ENCODE assay signal across 2 cellular contexts in the genomic region with DNA sequence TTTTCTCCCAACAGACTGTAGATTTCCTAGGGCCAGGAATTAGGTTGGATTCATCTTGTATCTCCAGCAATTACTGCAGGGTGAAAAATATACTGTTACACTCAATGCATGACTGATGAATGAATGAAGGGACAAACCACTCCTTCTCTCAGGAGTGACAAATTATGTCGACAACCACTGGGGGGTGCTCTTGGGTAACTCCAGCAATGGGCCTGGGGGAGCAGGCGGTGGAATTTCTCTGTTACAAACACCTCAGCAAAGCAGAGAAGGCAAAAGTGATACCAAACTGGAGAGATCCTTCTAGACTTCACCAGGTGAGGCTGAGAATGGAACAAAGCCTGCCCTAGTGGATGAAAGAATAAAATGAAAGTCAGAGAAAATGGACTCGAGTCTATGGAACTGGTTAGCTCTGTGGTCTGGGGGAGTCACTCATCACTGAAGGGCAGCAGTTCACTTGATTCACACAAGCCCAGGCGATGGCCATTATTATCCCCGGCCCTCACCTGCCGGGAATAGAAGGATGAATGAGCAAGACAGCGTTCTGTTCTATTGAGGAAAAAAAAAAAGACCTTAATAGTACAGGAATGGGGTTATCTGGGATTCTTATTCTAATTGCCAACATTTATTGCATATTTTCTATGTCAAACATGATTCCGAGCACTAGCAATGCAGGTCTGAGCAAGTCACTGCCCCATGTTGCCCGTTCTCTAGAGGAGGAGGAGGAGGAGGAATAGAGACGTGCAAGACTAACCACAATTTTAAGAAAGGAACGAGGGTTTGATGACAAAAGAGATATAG.
TF ChIP-seq lines count a peak whose summit lies in the region.

No MANE protein-coding gene starts in this region.

TF ChIP-seq in HepG2, 621 proteins besides CTCF, POLR2A, EP300 and RAD21:
- TF ChIP-seq, protein P1, sequence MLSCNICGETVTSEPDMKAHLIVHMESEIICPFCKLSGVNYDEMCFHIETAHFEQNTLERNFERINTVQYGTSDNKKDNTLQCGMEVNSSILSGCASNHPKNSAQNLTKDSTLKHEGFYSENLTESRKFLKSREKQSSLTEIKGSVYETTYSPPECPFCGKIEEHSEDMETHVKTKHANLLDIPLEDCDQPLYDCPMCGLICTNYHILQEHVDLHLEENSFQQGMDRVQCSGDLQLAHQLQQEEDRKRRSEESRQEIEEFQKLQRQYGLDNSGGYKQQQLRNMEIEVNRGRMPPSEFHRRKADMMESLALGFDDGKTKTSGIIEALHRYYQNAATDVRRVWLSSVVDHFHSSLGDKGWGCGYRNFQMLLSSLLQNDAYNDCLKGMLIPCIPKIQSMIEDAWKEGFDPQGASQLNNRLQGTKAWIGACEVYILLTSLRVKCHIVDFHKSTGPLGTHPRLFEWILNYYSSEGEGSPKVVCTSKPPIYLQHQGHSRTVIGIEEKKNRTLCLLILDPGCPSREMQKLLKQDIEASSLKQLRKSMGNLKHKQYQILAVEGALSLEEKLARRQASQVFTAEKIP (CRISPR knock-in tag; IDR thresholded peaks at IDR 0.05; ENCODE audit: borderline replicate concordance) = no peak
- TF ChIP-seq, protein P2, sequence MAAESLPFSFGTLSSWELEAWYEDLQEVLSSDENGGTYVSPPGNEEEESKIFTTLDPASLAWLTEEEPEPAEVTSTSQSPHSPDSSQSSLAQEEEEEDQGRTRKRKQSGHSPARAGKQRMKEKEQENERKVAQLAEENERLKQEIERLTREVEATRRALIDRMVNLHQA (CRISPR knock-in tag; IDR thresholded peaks at IDR 0.05) = no peak
- TF ChIP-seq SMAD1 (CRISPR knock-in tag; IDR thresholded peaks at IDR 0.05; ENCODE audit: borderline replicate concordance, low read depth) = no peak
- TF ChIP-seq ZNF256 (CRISPR knock-in tag; conservative IDR thresholded peaks at IDR 0.05) = no peak
- no peak for TF ChIP-seq IKZF1 (IDR thresholded peaks at IDR 0.05)
- TF ChIP-seq ZFYVE20 (CRISPR knock-in tag; IDR thresholded peaks at IDR 0.05; ENCODE audit: borderline replicate concordance, low read depth) = no peak
- TF ChIP-seq SETDB1 (CRISPR knock-in tag; IDR thresholded peaks at IDR 0.05; ENCODE audit: borderline replicate concordance) = no peak
- TF ChIP-seq STAG1 (CRISPR knock-in tag; IDR thresholded peaks at IDR 0.05) = peak; percentile 39; the same call in 1 of the 2 replicates
- no peak for TF ChIP-seq NFE2L1 (CRISPR knock-in tag; IDR thresholded peaks at IDR 0.05; ENCODE audit: borderline replicate concordance)
- peak; percentile 74 for TF ChIP-seq ZNF24 (IDR thresholded peaks at IDR 0.05)

TF ChIP-seq in H1, 55 proteins besides CTCF, POLR2A, EP300 and RAD21 (continued from another document):
- TF ChIP-seq RBBP5 (IDR thresholded peaks at IDR 0.05; ENCODE audit: borderline replicate concordance, low read depth, low read length) (no peak), BRCA1 (IDR thresholded peaks at IDR 0.05; ENCODE audit: low read depth, low read length) (no peak), RNF2 (IDR thresholded peaks at IDR 0.05; ENCODE audit: borderline replicate concordance, low read depth, low read length, missing control alignments, poor library complexity, severe bottlenecking) (no peak), SRF (IDR thresholded peaks at IDR 0.05; ENCODE audit: low read depth, low read length) (no peak), CEBPB (IDR thresholded peaks at IDR 0.05; ENCODE audit: low read depth, low read length) (no peak), POU5F1 (IDR thresholded peaks at IDR 0.05; ENCODE audit: low read depth, low read length) (0 out of 2 replicates have a peak, but pooled peaks have one; percentile 4), SIRT6 (IDR thresholded peaks at IDR 0.05; ENCODE audit: low read length) (no peak), SP2 (IDR thresholded peaks at IDR 0.05; ENCODE audit: low read length) (no peak), SP4 (IDR thresholded peaks at IDR 0.05; ENCODE audit: low read length) (no peak), TAF7 (optimal IDR thresholded peaks at IDR 0.05; ENCODE audit: borderline replicate concordance, low read depth, low read length) (no peak), TEAD4 (IDR thresholded peaks at IDR 0.05; ENCODE audit: low read depth, low read length) (peak; percentile 72; the same call in 1 of the 2 replicates), TAF1 (IDR thresholded peaks at IDR 0.05; ENCODE audit: low read depth, low read length) (no peak)
- TF ChIP-seq, protein P3, sequence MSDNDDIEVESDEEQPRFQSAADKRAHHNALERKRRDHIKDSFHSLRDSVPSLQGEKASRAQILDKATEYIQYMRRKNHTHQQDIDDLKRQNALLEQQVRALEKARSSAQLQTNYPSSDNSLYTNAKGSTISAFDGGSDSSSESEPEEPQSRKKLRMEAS (IDR thresholded peaks at IDR 0.05) = no peak
